In the genomic region with DNA sequence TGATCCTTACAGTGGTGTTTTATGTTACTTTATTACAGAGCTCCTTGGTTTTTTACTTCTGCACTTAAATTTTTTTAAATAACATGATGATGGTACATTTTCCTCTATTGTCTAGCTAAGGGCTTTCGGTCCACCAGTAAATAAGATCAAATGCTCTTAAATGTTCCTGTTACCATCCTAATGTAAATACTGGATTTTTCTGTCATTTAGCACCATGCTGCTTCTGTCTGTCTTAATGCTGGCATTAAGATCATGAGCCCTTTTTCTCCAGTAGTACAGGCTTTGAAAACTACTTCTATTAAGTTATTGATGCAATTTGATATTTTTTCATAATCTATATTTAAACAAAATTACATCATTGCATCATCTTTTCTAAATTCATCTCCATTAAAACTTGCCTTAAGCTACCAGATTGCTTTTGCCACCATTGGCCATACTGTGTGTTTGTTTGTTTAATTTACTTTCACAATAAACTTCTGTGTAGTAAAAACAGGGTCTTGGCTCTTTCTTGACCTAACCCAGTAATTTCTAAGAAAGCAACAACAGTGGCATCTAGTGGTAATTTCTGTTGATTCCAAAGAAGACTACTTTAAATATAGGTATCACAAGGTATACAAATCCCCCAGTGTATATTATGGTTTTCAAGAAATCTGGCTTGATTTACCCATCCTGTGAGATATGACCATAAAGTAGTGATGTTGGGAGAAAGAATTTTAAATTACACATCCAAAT, we compare ENCODE assay signal across 10 cellular contexts. TPM values are rescaled to one million over a fixed set of nuclear protein-coding genes. Genes with fewer than 3 reads are reported as not detected.
A peak's percentile ranks its signal among the peaks of the same experiment; 100 is the strongest.
DNase-seq lines count a peak whose midpoint lies in the region; ATAC-seq and TF ChIP-seq lines count a peak whose summit lies in the region.
"Had no signal": no experiment of that assay in that cellular context is flagged by ENCODE, and none has a peak within 500 bp of the region (broad histone marks: within the 10 kb centered on the region; RNA-seq: fewer than 3 reads in every experiment).

No MANE protein-coding gene starts in this region.

- ATAC-seq in HG03159 (IDR thresholded peaks at IDR 0.05; ENCODE audit: unreplicated experiment) (no peak), GM21576 (IDR thresholded peaks at IDR 0.05; ENCODE audit: unreplicated experiment) (no peak), HG02852 (IDR thresholded peaks at IDR 0.05; ENCODE audit: unreplicated experiment) (no peak)

- TF ChIP-seq CTCF in MM.1S (IDR thresholded peaks at IDR 0.05; ENCODE audit: low read length) (peak; percentile 27), chondrocyte (IDR thresholded peaks at IDR 0.05) (peak; percentile 81), osteocyte (IDR thresholded peaks at IDR 0.05) (peak; percentile 55)

- H3K4me1 ChIP-seq in MM.1S (ENCODE audit: low read length): 0 out of 2 replicates have a peak, but pooled peaks cover 3% of the 10 kb centered on the region

- H3K4me2 ChIP-seq in MM.1S (ENCODE audit: low read depth, low read length): no peak overlapping the region

- H3K36me3 ChIP-seq in MM.1S (replicated peaks; ENCODE audit: insufficient read depth, low read length): no peaks in the 10 kb centered on the region

- H3K4me1 Mint-ChIP-seq in chondrocyte (ENCODE audit: low read depth) (peaks cover 4% of the 10 kb centered on the region), osteocyte (ENCODE audit: unreplicated experiment) (peaks cover 1% of the 10 kb centered on the region)
- H3K4me1 Mint-ChIP-seq: CD8-positive, alpha-beta memory T cell had no signal

- no peaks in the 10 kb centered on the region for H3K9me3 ChIP-seq in MM.1S (replicated peaks; ENCODE audit: insufficient read depth, low read length)

- H3K4me3 ChIP-seq in MM.1S (ENCODE audit: low read length): no peak overlapping the region

- H3K9me3 Mint-ChIP-seq in chondrocyte (ENCODE audit: low read depth): no peaks in the 10 kb centered on the region
- no peaks in the 10 kb centered on the region for H3K9me3 Mint-ChIP-seq in osteocyte (ENCODE audit: unreplicated experiment)
- H3K9me3 Mint-ChIP-seq: activated naive CD4-positive, alpha-beta T cell treated with anti-CD3 and anti-CD28 coated beads, Interleukin-2, amount 50 U/mL, for 72 hours; CD8-positive, alpha-beta memory T cell had no signal

- no peaks in the 10 kb centered on the region for H3K79me2 ChIP-seq in MM.1S (ENCODE audit: low read length)

- H3K36me3 Mint-ChIP-seq in chondrocyte (ENCODE audit: low read depth): peaks cover 4% of the 10 kb centered on the region
- peaks cover 13% of the 10 kb centered on the region for H3K36me3 Mint-ChIP-seq in osteocyte (ENCODE audit: unreplicated experiment)
- H3K36me3 Mint-ChIP-seq: activated naive CD4-positive, alpha-beta T cell treated with anti-CD3 and anti-CD28 coated beads, Interleukin-2, amount 50 U/mL, for 72 hours had no signal

- no peaks in the 10 kb centered on the region for H3K27me3 ChIP-seq in MM.1S (replicated peaks; ENCODE audit: insufficient read depth, low read length)

- no peak overlapping the region for H3K27ac Mint-ChIP-seq in chondrocyte (ENCODE audit: unreplicated experiment)
- H3K27ac Mint-ChIP-seq in osteocyte (ENCODE audit: unreplicated experiment): no peak overlapping the region

- H3K4me3 Mint-ChIP-seq in chondrocyte (ENCODE audit: unreplicated experiment) (no peak overlapping the region), osteocyte (ENCODE audit: unreplicated experiment) (no peak overlapping the region)
- H3K4me3 Mint-ChIP-seq: CD8-positive, alpha-beta memory T cell had no signal

- no peaks in the 10 kb centered on the region for H4K20me1 ChIP-seq in MM.1S (ENCODE audit: insufficient read depth, low read length)

- peak; percentile 36 for DNase-seq in NCI-H2171 treated with DMSO at 0.1 percent for 48 hours (lab: John Stamatoyannopoulos, UW)
- no peak for DNase-seq in NCI-H2171 (lab: John Stamatoyannopoulos, UW)
- DNase-seq in MM.1S: peak; percentile 27
- no peak for DNase-seq in chondrocyte (ENCODE audit: low spot score)
- DNase-seq in osteocyte (ENCODE audit: extremely low spot score, unreplicated experiment): no peak

- H3K9ac ChIP-seq in MM.1S (ENCODE audit: low read length): no peak overlapping the region

- H3K27ac ChIP-seq in MM.1S (ENCODE audit: low read length): no peak overlapping the region

- no peak overlapping the region for H2AFZ ChIP-seq in MM.1S (ENCODE audit: low read length)

- H3K27me3 Mint-ChIP-seq in chondrocyte (ENCODE audit: low read depth) (no peaks in the 10 kb centered on the region), osteocyte (ENCODE audit: unreplicated experiment) (no peaks in the 10 kb centered on the region)
- H3K27me3 Mint-ChIP-seq: CD8-positive, alpha-beta memory T cell had no signal

- H3F3A ChIP-seq in MM.1S (ENCODE audit: insufficient read depth, low read length): no peaks in the 10 kb centered on the region

- H3K9me2 ChIP-seq in MM.1S (replicated peaks; ENCODE audit: insufficient read depth, low read length): no peaks in the 10 kb centered on the region

RNA-seq across cellular contexts. Expression of a gene that starts 9.0 kb away (rescaled TPM):
- total RNA-seq in chondrocyte (14.0 to 18.2 TPM (median 14.9 TPM) in 3 replicates), osteocyte (19.5 and 19.8 TPM in 2 replicates)

RNA-seq across cellular contexts. Expression of a gene that starts 50.1 kb away (rescaled TPM):
- 39.9 to 64.4 TPM (median 41.4 TPM) in 3 replicates for total RNA-seq in chondrocyte
- 44.1 and 44.9 TPM in 2 replicates for total RNA-seq in osteocyte

RNA-seq across cellular contexts. Expression of a gene that starts 59.0 kb away (rescaled TPM):
- total RNA-seq in chondrocyte (16.6 to 20.0 TPM (median 19.1 TPM) in 3 replicates), osteocyte (13.4 and 14.1 TPM in 2 replicates)

RNA-seq across cellular contexts. Expression of a gene that starts 59.0 kb away (rescaled TPM):
- 14.6 to 17.5 TPM (median 16.0 TPM) in 3 replicates for total RNA-seq in chondrocyte
- total RNA-seq in osteocyte: 12.8 and 15.5 TPM in 2 replicates

Comparison
In these comparisons a context has a peak if more than half of its experiments do, and no peak if none do; other contexts are left out.
1. DNase-seq: peak in NCI-H2171 treated with DMSO at 0.1 percent for 48 hours (single experiment) and MM.1S (single experiment); none in NCI-H2171 (single experiment), chondrocyte (single experiment) and osteocyte (single experiment).
2. CTCF ChIP-seq: peak in every context shown above with its lines; median percentile 81 in chondrocyte; 55 in osteocyte; 27 in MM.1S.